ENCODE assay signal across 12 cellular contexts in genomic region chr6:158539363-158539762, GRCh38. TPM values are rescaled to one million over a fixed set of nuclear protein-coding genes. Genes with fewer than 3 reads are reported as not detected.
A peak's percentile ranks its signal among the peaks of the same experiment; 100 is the strongest.
DNase-seq lines count a peak whose midpoint lies in the region; ATAC-seq and TF ChIP-seq lines count a peak whose summit lies in the region.
"Had no signal": no experiment of that assay in that cellular context is flagged by ENCODE, and none has a peak within 500 bp of the region (broad histone marks: within the 10 kb centered on the region; RNA-seq: fewer than 3 reads in every experiment).

No MANE protein-coding gene starts in this region.

- no peak for TF ChIP-seq POLR2A in transverse colon (IDR thresholded peaks at IDR 0.05)

- H3K9me3 ChIP-seq in colonic mucosa (no peaks in the 10 kb centered on the region), transverse colon (no peaks in the 10 kb centered on the region)

- H3K27ac ChIP-seq in colonic mucosa (no peak overlapping the region), transverse colon (no peak overlapping the region)
- H3K27ac ChIP-seq: BLaER1 treated with 17β-estradiol and CSF1 and Interleukin-3, amounts not matched to agents 10 nM and 100 nM had no signal

- intact Hi-C loops in colonic mucosa (cut with DNase I): no loop called here
- intact Hi-C loops in transverse colon (cut with DNase I; ENCODE audit: low total_unique reads): no loop called here

- H3K27me3 Mint-ChIP-seq in type B pancreatic cell: peaks cover 40% of the 10 kb centered on the region

- no peaks in the 10 kb centered on the region for H3K9me3 Mint-ChIP-seq in type B pancreatic cell

- H3K36me3 ChIP-seq in colonic mucosa (no peaks in the 10 kb centered on the region), transverse colon (no peaks in the 10 kb centered on the region)
- H3K36me3 ChIP-seq: BLaER1 treated with 17β-estradiol and CSF1 and Interleukin-3, amounts not matched to agents 10 nM and 100 nM had no signal

- TF ChIP-seq EP300 in transverse colon (IDR thresholded peaks at IDR 0.05; ENCODE audit: low read depth): no peak

- H3K27ac Mint-ChIP-seq in type B pancreatic cell: no peak overlapping the region

- peaks cover 8% of the 10 kb centered on the region for H3K27me3 ChIP-seq in colonic mucosa
- H3K27me3 ChIP-seq in transverse colon: peaks cover 50% of the 10 kb centered on the region

- no peak overlapping the region for H3K4me3 ChIP-seq in colonic mucosa
- no peak overlapping the region for H3K4me3 ChIP-seq in transverse colon
- H3K4me3 ChIP-seq: BLaER1 treated with 17β-estradiol and CSF1 and Interleukin-3, amounts not matched to agents 10 nM and 100 nM had no signal

- ATAC-seq in HG03432 (IDR thresholded peaks at IDR 0.05; ENCODE audit: unreplicated experiment): no peak

- no peaks in the 10 kb centered on the region for H3K4me1 Mint-ChIP-seq in type B pancreatic cell (ENCODE audit: unreplicated experiment)

- peak overlapping the region; percentile 57 for H3K4me3 Mint-ChIP-seq in type B pancreatic cell

- in situ Hi-C loops in transverse colon (cut with MboI; ENCODE audit: low pct_ligation_motif_present in 1 of 4, low pct_unique_long_range_greater_than_20kb in 1 of 4, low sequenced_read_pairs in 3 of 4): no loop called here

- H3K4me1 ChIP-seq in colonic mucosa (no peaks in the 10 kb centered on the region), transverse colon (peaks cover 0 to 31% (median 17%) of the 10 kb centered on the region in 4 donors)

- TF ChIP-seq CTCF in colonic mucosa (IDR thresholded peaks at IDR 0.05): no peak
- no peak for TF ChIP-seq CTCF in type B pancreatic cell (conservative IDR thresholded peaks at IDR 0.05)
- TF ChIP-seq CTCF in transverse colon (IDR thresholded peaks at IDR 0.05): no peak

- WGBS in transverse colon (ENCODE audit: low coverage in 1 of 2), 2 donors: 32 to 40% methylated on average over 7 to 9 of the region's 9 CpGs

- no peaks in the 10 kb centered on the region for H3K36me3 Mint-ChIP-seq in type B pancreatic cell

- no peak overlapping the region for H3K9ac ChIP-seq in colonic mucosa (ENCODE audit: low read depth in 2 of 2, low read length in 2 of 2)
- H3K9ac ChIP-seq: BLaER1 treated with 17β-estradiol and CSF1 and Interleukin-3, amounts not matched to agents 10 nM and 100 nM had no signal

- DNase-seq in NCI-H1436 (lab: John Stamatoyannopoulos, UW) (peak; percentile 62), NCI-H2107 (lab: John Stamatoyannopoulos, UW) (peak; percentile 46), colonic mucosa (peak; percentile 41), type B pancreatic cell (ENCODE audit: extremely low spot score, unreplicated experiment) (no peak), transverse colon (no peak), glomerular visceral epithelial cell (ENCODE audit: extremely low spot score) (no peak)
- DNase-seq: HCEC 1CT; NCI-H146; NCI-H524; NK-92 treated with Interleukin-12 subunit alpha and Interleukin-12 subunit beta, amount 100 ng/mL, for 24 hours had no signal

RNA-seq across cellular contexts. Expression of gene TMEM181, which starts 20.5 kb away (rescaled TPM):
- 10 to 100 TPM; 33.2 to 57.4 TPM for total RNA-seq in colonic mucosa
- total RNA-seq in type B pancreatic cell (ENCODE audit: low replicate concordance): 26.3 and 26.5 TPM in 2 replicates
- 10 to 100 TPM; 15.7 to 41.3 (median 34.2) TPM for total RNA-seq in transverse colon

Comparison
In these comparisons a context has a peak if more than half of its experiments do, and no peak if none do; other contexts are left out.
1. DNase-seq: peak in NCI-H1436 (single experiment), NCI-H2107 (single experiment) and colonic mucosa (single experiment); none in type B pancreatic cell (single experiment), transverse colon (single experiment) and glomerular visceral epithelial cell (single experiment).